ENCODE assay signal across 1 cellular context in genomic region chr14:71320107-71320733, GRCh38.
TF ChIP-seq lines count a peak whose summit lies in the region.

Gene SIPA1L1, plus strand, starts transcription at chr14:71320476.

TF ChIP-seq in K562, 482 proteins besides CTCF, POLR2A, EP300 and RAD21 (continued from another document and continues in another):
- TF ChIP-seq, protein P1, sequence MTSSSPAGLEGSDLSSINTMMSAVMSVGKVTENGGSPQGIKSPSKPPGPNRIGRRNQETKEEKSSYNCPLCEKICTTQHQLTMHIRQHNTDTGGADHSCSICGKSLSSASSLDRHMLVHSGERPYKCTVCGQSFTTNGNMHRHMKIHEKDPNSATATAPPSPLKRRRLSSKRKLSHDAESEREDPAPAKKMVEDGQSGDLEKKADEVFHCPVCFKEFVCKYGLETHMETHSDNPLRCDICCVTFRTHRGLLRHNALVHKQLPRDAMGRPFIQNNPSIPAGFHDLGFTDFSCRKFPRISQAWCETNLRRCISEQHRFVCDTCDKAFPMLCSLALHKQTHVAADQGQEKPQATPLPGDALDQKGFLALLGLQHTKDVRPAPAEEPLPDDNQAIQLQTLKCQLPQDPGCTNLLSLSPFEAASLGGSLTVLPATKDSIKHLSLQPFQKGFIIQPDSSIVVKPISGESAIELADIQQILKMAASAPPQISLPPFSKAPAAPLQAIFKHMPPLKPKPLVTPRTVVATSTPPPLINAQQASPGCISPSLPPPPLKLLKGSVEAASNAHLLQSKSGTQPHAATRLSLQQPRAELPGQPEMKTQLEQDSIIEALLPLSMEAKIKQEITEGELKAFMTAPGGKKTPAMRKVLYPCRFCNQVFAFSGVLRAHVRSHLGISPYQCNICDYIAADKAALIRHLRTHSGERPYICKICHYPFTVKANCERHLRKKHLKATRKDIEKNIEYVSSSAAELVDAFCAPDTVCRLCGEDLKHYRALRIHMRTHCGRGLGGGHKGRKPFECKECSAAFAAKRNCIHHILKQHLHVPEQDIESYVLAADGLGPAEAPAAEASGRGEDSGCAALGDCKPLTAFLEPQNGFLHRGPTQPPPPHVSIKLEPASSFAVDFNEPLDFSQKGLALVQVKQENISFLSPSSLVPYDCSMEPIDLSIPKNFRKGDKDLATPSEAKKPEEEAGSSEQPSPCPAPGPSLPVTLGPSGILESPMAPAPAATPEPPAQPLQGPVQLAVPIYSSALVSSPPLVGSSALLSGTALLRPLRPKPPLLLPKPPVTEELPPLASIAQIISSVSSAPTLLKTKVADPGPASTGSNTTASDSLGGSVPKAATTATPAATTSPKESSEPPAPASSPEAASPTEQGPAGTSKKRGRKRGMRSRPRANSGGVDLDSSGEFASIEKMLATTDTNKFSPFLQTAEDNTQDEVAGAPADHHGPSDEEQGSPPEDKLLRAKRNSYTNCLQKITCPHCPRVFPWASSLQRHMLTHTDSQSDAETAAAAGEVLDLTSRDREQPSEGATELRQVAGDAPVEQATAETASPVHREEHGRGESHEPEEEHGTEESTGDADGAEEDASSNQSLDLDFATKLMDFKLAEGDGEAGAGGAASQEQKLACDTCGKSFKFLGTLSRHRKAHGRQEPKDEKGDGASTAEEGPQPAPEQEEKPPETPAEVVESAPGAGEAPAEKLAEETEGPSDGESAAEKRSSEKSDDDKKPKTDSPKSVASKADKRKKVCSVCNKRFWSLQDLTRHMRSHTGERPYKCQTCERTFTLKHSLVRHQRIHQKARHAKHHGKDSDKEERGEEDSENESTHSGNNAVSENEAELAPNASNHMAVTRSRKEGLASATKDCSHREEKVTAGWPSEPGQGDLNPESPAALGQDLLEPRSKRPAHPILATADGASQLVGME (CRISPR knock-in tag; IDR thresholded peaks at IDR 0.05), result 0 out of 2 replicates have a peak, but pooled peaks have one; percentile 36
- TF ChIP-seq VEZF1 (CRISPR knock-in tag; IDR thresholded peaks at IDR 0.05), result peak; percentile 83
- peak; percentile 39 for TF ChIP-seq HNRNPK (IDR thresholded peaks at IDR 0.05; ENCODE audit: low read depth, low read length, poor library complexity, severe bottlenecking)
- TF ChIP-seq TAF1 (IDR thresholded peaks at IDR 0.05; ENCODE audit: control insufficient read depth, extremely low read depth, insufficient read depth, low read length, severe bottlenecking), result peak; percentile 74
- TF ChIP-seq ETV1 (tag; conservative IDR thresholded peaks at IDR 0.05; ENCODE audit: low read depth), result 0 out of 2 replicates have a peak, but pooled peaks have one; percentile 5
- TF ChIP-seq CCAR2 (IDR thresholded peaks at IDR 0.05; ENCODE audit: low read depth, low read length), result no peak
- TF ChIP-seq KAT2B (IDR thresholded peaks at IDR 0.05; ENCODE audit: low read depth, low read length), result no peak
- TF ChIP-seq MAFF (IDR thresholded peaks at IDR 0.05; ENCODE audit: low read length), result peak; percentile 39; the same call in 1 of the 2 replicates
- peak; percentile 98 for TF ChIP-seq CHD2 (IDR thresholded peaks at IDR 0.05; ENCODE audit: low read depth, low read length)
- no peak for TF ChIP-seq TARDBP (IDR thresholded peaks at IDR 0.05)
- TF ChIP-seq HMGXB4 (CRISPR knock-in tag; IDR thresholded peaks at IDR 0.05), result no peak
- TF ChIP-seq RB1 (IDR thresholded peaks at IDR 0.05; ENCODE audit: low read depth), result no peak
- no peak for TF ChIP-seq SNIP1 (IDR thresholded peaks at IDR 0.05; ENCODE audit: low read depth)
- peak; percentile 14; the same call in 1 of the 2 replicates for TF ChIP-seq MYC (IDR thresholded peaks at IDR 0.05; ENCODE audit: low read depth, low read length)
- TF ChIP-seq MYC (CRISPR knock-in tag; IDR thresholded peaks at IDR 0.05; ENCODE audit: borderline replicate concordance, low read depth), result no peak
- no peak for TF ChIP-seq JUNB (CRISPR knock-in tag; conservative IDR thresholded peaks at IDR 0.05)
- peak; percentile 62; the same call in 1 of the 2 replicates for TF ChIP-seq POLR2AphosphoS5 (IDR thresholded peaks at IDR 0.05; ENCODE audit: control insufficient read depth, insufficient read depth, low read depth, low read length)
- TF ChIP-seq ZNF3 (CRISPR knock-in tag; IDR thresholded peaks at IDR 0.05), result no peak
- TF ChIP-seq, protein P2, sequence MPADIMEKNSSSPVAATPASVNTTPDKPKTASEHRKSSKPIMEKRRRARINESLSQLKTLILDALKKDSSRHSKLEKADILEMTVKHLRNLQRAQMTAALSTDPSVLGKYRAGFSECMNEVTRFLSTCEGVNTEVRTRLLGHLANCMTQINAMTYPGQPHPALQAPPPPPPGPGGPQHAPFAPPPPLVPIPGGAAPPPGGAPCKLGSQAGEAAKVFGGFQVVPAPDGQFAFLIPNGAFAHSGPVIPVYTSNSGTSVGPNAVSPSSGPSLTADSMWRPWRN (IDR thresholded peaks at IDR 0.05; ENCODE audit: low read depth), result no peak
- peak; percentile 58; the same call in 1 of the 2 replicates for TF ChIP-seq ZBTB7A (IDR thresholded peaks at IDR 0.05; ENCODE audit: borderline replicate concordance, control insufficient read depth, low read depth, low read length)
- TF ChIP-seq POLR2G (IDR thresholded peaks at IDR 0.05; ENCODE audit: low read depth, low read length), result peak; percentile 75
- TF ChIP-seq TBP (optimal IDR thresholded peaks at IDR 0.05; ENCODE audit: low read depth, low read length), result peak; percentile 76
- TF ChIP-seq BDP1 (IDR thresholded peaks at IDR 0.05; ENCODE audit: insufficient read depth, insufficient read length), result no peak
- no peak for TF ChIP-seq TEAD2 (tag; IDR thresholded peaks at IDR 0.05)
- TF ChIP-seq L3MBTL2 (IDR thresholded peaks at IDR 0.05), result no peak
- TF ChIP-seq, protein P3, sequence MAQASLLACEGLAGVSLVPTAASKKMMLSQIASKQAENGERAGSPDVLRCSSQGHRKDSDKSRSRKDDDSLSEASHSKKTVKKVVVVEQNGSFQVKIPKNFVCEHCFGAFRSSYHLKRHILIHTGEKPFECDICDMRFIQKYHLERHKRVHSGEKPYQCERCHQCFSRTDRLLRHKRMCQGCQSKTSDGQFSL (CRISPR knock-in tag; IDR thresholded peaks at IDR 0.05), result no peak
- TF ChIP-seq, protein P3 (tag; IDR thresholded peaks at IDR 0.05), result no peak; a peak in 1 of 4 replicates
- TF ChIP-seq, protein P4, sequence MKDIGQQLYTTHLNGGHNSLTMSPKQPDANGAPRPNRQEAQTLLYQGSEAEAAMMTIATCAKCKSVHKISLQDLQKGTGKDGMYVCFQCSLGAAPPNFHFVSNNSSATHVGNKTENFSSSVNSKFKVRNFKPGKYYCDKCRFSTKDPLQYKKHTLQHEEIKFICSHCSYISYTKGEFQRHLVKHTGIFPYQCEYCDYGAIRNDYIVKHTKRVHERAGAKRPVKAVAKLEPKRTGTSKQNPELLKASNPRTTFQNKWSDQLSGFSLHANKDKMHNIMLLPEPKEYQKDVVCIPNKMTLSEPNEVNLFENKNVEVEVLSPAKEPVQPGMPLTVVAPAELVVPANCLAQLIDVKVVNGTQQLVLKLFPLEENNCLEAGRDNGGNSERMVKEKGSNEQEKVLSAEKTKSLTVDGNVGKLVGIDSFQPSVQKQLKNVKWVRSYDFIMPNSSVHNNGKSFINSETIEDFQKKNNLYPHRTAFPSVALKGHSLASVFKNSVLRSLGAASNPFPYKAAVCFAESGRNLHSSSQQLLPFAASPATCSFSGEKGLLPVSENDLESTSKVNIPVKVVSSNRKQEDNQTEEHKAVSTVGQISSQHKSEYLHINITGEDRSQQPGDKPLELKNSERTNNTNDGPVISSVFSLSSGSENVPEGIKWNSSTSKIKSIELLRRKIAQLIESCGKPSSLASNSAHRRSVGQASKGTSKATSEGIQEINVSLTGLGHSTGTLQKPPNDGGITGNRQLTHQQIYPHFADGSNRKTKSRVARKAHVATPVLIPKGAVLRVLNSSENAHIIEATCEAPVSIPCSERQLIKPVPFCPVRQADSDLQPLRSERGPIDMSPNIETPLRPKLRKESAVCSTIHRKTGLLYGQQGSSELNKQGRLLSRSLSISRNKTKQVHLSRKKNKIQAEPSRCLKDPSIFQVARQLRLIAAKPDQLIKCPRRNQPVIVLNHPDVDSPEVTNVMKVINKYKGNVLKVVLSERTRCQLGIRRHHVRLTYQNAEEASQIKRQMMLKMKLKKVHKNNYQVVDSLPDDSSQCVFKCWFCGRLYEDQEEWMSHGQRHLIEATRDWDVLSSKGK (CRISPR knock-in tag; IDR thresholded peaks at IDR 0.05), result no peak
- TF ChIP-seq RFX5 (IDR thresholded peaks at IDR 0.05; ENCODE audit: low read depth, low read length), result no peak
- TF ChIP-seq ZNF253 (CRISPR knock-in tag; conservative IDR thresholded peaks at IDR 0.05), result no peak
- TF ChIP-seq ZNF121 (CRISPR knock-in tag; conservative IDR thresholded peaks at IDR 0.05), result no peak
- TF ChIP-seq ZBTB11 (CRISPR knock-in tag; IDR thresholded peaks at IDR 0.05), result peak in 1 of 3 experiments; percentile 31; a peak in 1 of 6 replicates
- TF ChIP-seq TAF9B (IDR thresholded peaks at IDR 0.05; ENCODE audit: partially characterized antibody), result peak; percentile 24
- peak; percentile 43 to 54; a peak in 3 of 4 replicates for TF ChIP-seq NRF1 (conservative IDR thresholded peaks at IDR 0.05 in 1 of 2, IDR thresholded peaks at IDR 0.05 in 1 of 2)
- no peak for TF ChIP-seq PCBP2 (IDR thresholded peaks at IDR 0.05; ENCODE audit: low read depth, low read length, poor library complexity, severe bottlenecking)
- TF ChIP-seq POLR2B (IDR thresholded peaks at IDR 0.05; ENCODE audit: low read depth, partially characterized antibody), result peak; percentile 80
- TF ChIP-seq CREM (IDR thresholded peaks at IDR 0.05; ENCODE audit: low read depth), result 0 out of 2 replicates have a peak, but pooled peaks have one; percentile 6
- no peak for TF ChIP-seq DACH1 (IDR thresholded peaks at IDR 0.05; ENCODE audit: partially characterized antibody)
- TF ChIP-seq CSDE1 (IDR thresholded peaks at IDR 0.05), result peak in 1 of 2 experiments; percentile 84; a peak in 2 of 4 replicates
- no peak for TF ChIP-seq MCM7 (IDR thresholded peaks at IDR 0.05)
- TF ChIP-seq SMARCA5 (IDR thresholded peaks at IDR 0.05), result no peak
- TF ChIP-seq E2F6 (IDR thresholded peaks at IDR 0.05; ENCODE audit: borderline replicate concordance in 1 of 2, extremely low read depth in 1 of 2, insufficient read depth in 1 of 2, insufficient read length in 1 of 2, low read depth in 1 of 2, low read length in 1 of 2, poor library complexity in 1 of 2, severe bottlenecking in 1 of 2), result no peak
- TF ChIP-seq MEIS2 (IDR thresholded peaks at IDR 0.05; ENCODE audit: partially characterized antibody), result no peak
